In the genomic region with DNA sequence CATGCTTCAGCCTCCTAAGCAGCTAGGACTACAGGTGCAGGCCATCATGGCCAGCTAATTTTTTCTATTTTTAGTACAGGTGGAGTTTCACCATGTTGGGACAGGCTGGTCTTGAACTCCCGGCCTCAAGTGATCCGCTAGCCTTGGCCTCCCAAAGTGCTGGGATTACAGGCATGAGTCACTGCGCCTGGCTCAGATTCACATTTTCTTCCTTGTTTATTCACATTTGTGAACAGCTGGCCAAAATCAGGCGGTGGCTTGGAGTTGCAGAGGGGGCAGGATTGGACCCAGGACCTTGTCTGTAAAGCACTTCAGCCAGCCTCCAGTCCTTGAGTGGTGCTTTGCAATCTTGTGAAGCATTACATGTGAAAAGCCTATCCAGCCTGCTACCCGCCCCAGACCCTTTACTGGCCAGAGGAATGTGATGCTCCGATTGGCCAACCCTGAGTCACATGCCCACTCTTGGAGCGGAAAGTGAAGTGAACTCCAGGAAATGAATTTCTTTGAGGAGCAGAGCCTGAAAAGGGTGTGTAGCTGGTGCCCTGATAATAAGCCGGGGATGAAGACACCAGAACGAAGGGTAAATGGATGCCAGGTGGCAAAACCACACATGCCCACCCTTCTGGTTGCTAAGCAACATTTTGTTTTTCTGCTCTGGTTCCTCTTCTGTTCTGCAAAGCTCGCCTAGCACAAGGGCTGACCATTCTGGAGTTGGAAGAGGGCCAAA, we compare ENCODE assay signal across 8 cellular contexts.
DNase-seq lines count a peak whose midpoint lies in the region; ATAC-seq, FAIRE-seq and TF ChIP-seq lines count a peak whose summit lies in the region.

No MANE protein-coding gene starts in this region.

- H3K4me2 ChIP-seq in SK-N-SH (peak overlapping the region; percentile 36; the same call in 1 of the 2 replicates), osteoblast (ENCODE audit: insufficient read depth, low read length) (no peak overlapping the region)

- no peak for FAIRE-seq in GM12891 (lab: Jason Lieb, UNC)

- 41% methylated on average over 10 of the region's 10 CpGs for WGBS in SK-N-SH (ENCODE audit: low lambda C conversion rate)
- WGBS in gastroesophageal sphincter (ENCODE audit: low coverage in 1 of 2), 2 donors = 19 to 49% methylated on average over 7 of the region's 10 CpGs

- no peak for TF ChIP-seq CTCF in SK-N-SH (IDR thresholded peaks at IDR 0.05)
- TF ChIP-seq CTCF in gastroesophageal sphincter (IDR thresholded peaks at IDR 0.05) = no peak
- TF ChIP-seq CTCF in osteoblast (IDR thresholded peaks at IDR 0.05; ENCODE audit: extremely low read depth, low read depth, low read length) = no peak

- DNase-seq in GM12891 (ENCODE audit: insufficient read length, low spot score) (no peak), NCI-H1092 (lab: John Stamatoyannopoulos, UW) (peak; percentile 95), SK-N-SH (peak; percentile 67), osteoblast (ENCODE audit: insufficient read length, low spot score, missing footprints) (no peak)
- no peak for DNase-seq in central memory CD4-positive, alpha-beta T cell

- TF ChIP-seq POLR2A in GM12891 (IDR thresholded peaks at IDR 0.05; ENCODE audit: low read depth, low read length) = no peak
- no peak for TF ChIP-seq POLR2A in gastroesophageal sphincter (IDR thresholded peaks at IDR 0.05)

- POLR2A ChIA-PET in SK-N-SH (lab: Yijun Ruan, JAX) = no interaction called here

- H3K4me1 ChIP-seq in SK-N-SH (ENCODE audit: control insufficient read depth in 1 of 2, insufficient read depth in 2 of 2, low read depth in 1 of 2, low read length in 1 of 2) (peaks cover 35 to 46% of the 10 kb centered on the region in 2 experiments), gastroesophageal sphincter (peaks cover 0 to 27% (median 0%) of the 10 kb centered on the region in 3 donors), osteoblast (ENCODE audit: insufficient read depth, low read length) (peaks cover 17% of the 10 kb centered on the region)

- CTCF ChIA-PET in SK-N-SH (lab: Yijun Ruan, JAX) = interaction anchor here (1.0 to 5.0 kb wide), 4 partner anchors 11 to 193 kb away, joined by 3 to 28 read pairs (median 6); no protein-coding TSS in a partner anchor

- H3K9me3 ChIP-seq in SK-N-SH (no peaks in the 10 kb centered on the region), gastroesophageal sphincter (no peaks in the 10 kb centered on the region), osteoblast (ENCODE audit: low read depth, low read length) (no peaks in the 10 kb centered on the region)

- H3K27me3 ChIP-seq in SK-N-SH (ENCODE audit: insufficient read depth) (no peaks in the 10 kb centered on the region), gastroesophageal sphincter (no peaks in the 10 kb centered on the region), osteoblast (ENCODE audit: insufficient read depth, low read length) (no peaks in the 10 kb centered on the region)

- no peak; the same call in none of the 2 replicates for TF ChIP-seq RAD21 in SK-N-SH (IDR thresholded peaks at IDR 0.05; ENCODE audit: low read length)

- no peaks in the 10 kb centered on the region for H3K9me2 ChIP-seq in SK-N-SH

- TF ChIP-seq EP300 in SK-N-SH (IDR thresholded peaks at IDR 0.05; ENCODE audit: borderline replicate concordance in 1 of 2, low read depth in 1 of 2, low read length in 1 of 2) = peak in 1 of 2 experiments; percentile 64; a peak in 1 of 4 replicates
- no peak for TF ChIP-seq EP300 in gastroesophageal sphincter (IDR thresholded peaks at IDR 0.05)

- H3K36me3 ChIP-seq in SK-N-SH (replicated peaks in 1 of 2; ENCODE audit: control insufficient read depth in 1 of 2, insufficient read depth in 2 of 2, low read length in 1 of 2) (no peaks in the 10 kb centered on the region), gastroesophageal sphincter (no peaks in the 10 kb centered on the region), osteoblast (ENCODE audit: insufficient read depth, low read length) (no peaks in the 10 kb centered on the region)

- H2AFZ ChIP-seq in SK-N-SH (ENCODE audit: low read depth) = peak overlapping the region; percentile 39; the same call in 1 of the 2 replicates
- H2AFZ ChIP-seq in osteoblast (ENCODE audit: low read length) = peak overlapping the region; percentile 2

- peak; percentile 97 for ATAC-seq in gastroesophageal sphincter
- ATAC-seq in HG02981 (IDR thresholded peaks at IDR 0.05; ENCODE audit: unreplicated experiment) = no peak
- no peak for ATAC-seq in HG02763 (IDR thresholded peaks at IDR 0.05; ENCODE audit: unreplicated experiment)

- H3K27ac ChIP-seq in SK-N-SH (ENCODE audit: low read depth in 2 of 2, low read length in 1 of 2) = peak overlapping the region; percentile 68 to 70
- H3K27ac ChIP-seq in gastroesophageal sphincter = peak overlapping the region in 3 of 4 donors; percentile 65 to 75 (median 66)
- peak overlapping the region; percentile 19 for H3K27ac ChIP-seq in osteoblast (ENCODE audit: low read depth, low read length)

- peaks cover 35% of the 10 kb centered on the region for H3F3A ChIP-seq in SK-N-SH (replicated peaks; ENCODE audit: insufficient read depth)

- H4K20me1 ChIP-seq in SK-N-SH (ENCODE audit: insufficient read depth) (no peaks in the 10 kb centered on the region), osteoblast (ENCODE audit: insufficient read depth, low read length) (no peaks in the 10 kb centered on the region)

- H3K4me3 ChIP-seq in SK-N-SH (ENCODE audit: low read depth in 2 of 2, low read length in 1 of 2) (0 out of 4 replicates have a peak overlapping the region, but pooled peaks of 1 of the 2 experiments have one; percentile 16), gastroesophageal sphincter (no peak overlapping the region), osteoblast (ENCODE audit: insufficient read depth, low read length) (no peak overlapping the region)

- no peak overlapping the region; the same call in 1 of the 2 replicates for H3K9ac ChIP-seq in SK-N-SH

- H3K79me2 ChIP-seq in SK-N-SH (ENCODE audit: insufficient read depth) = no peaks in the 10 kb centered on the region
- H3K79me2 ChIP-seq in osteoblast (ENCODE audit: insufficient read depth, low read length) = no peaks in the 10 kb centered on the region

TF ChIP-seq in GM12891, 5 proteins besides CTCF, POLR2A, EP300 and RAD21:
- TF ChIP-seq SPI1 (IDR thresholded peaks at IDR 0.05; ENCODE audit: low read depth, low read length) (0 out of 2 replicates have a peak, but pooled peaks have one; percentile 13), PAX5 (IDR thresholded peaks at IDR 0.05; ENCODE audit: insufficient read depth, low read length, severe bottlenecking) (no peak)

TF ChIP-seq in SK-N-SH, 30 proteins besides CTCF, POLR2A, EP300 and RAD21:
- TF ChIP-seq NFIC (IDR thresholded peaks at IDR 0.05; ENCODE audit: borderline replicate concordance) (peak; percentile 65), GABPA (IDR thresholded peaks at IDR 0.05; ENCODE audit: low read depth) (peak; percentile 36; the same call in 1 of the 2 replicates), RFX5 (IDR thresholded peaks at IDR 0.05; ENCODE audit: low read length) (no peak), FOSL2 (IDR thresholded peaks at IDR 0.05; ENCODE audit: borderline replicate concordance, low read depth) (peak; percentile 76), GATA2 (CRISPR knock-in tag; IDR thresholded peaks at IDR 0.05) (0 out of 2 replicates have a peak, but pooled peaks have one; percentile 71), FOXM1 (IDR thresholded peaks at IDR 0.05; ENCODE audit: low read depth) (no peak), POLR2AphosphoS5 (IDR thresholded peaks at IDR 0.05; ENCODE audit: low read depth, low read length) (peak; percentile 53; the same call in 1 of the 2 replicates), SMC3 (IDR thresholded peaks at IDR 0.05; ENCODE audit: low read depth, low read length) (0 out of 2 replicates have a peak, but pooled peaks have one; percentile 8), TCF12 (IDR thresholded peaks at IDR 0.05) (peak; percentile 37; the same call in 1 of the 2 replicates), MXI1 (IDR thresholded peaks at IDR 0.05; ENCODE audit: low read depth, low read length) (peak; percentile 49), JUND (IDR thresholded peaks at IDR 0.05) (peak; percentile 61; the same call in 1 of the 2 replicates), YY1 (IDR thresholded peaks at IDR 0.05; ENCODE audit: low read depth) (no peak), SIN3A (IDR thresholded peaks at IDR 0.05; ENCODE audit: borderline replicate concordance, low read depth, low read length) (no peak)
- TF ChIP-seq, protein P1, sequence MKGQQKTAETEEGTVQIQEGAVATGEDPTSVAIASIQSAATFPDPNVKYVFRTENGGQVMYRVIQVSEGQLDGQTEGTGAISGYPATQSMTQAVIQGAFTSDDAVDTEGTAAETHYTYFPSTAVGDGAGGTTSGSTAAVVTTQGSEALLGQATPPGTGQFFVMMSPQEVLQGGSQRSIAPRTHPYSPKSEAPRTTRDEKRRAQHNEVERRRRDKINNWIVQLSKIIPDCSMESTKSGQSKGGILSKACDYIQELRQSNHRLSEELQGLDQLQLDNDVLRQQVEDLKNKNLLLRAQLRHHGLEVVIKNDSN (IDR thresholded peaks at IDR 0.05; ENCODE audit: borderline replicate concordance, low read depth) = peak; percentile 96

Comparison
In these comparisons a context has a peak if more than half of its experiments do, and no peak if none do; other contexts are left out.
1. DNase-seq: peak in NCI-H1092 (single experiment) and SK-N-SH (single experiment); none in GM12891 (single experiment), osteoblast (single experiment) and central memory CD4-positive, alpha-beta T cell (single experiment).
2. H3K27ac ChIP-seq: peak in every context shown above with its lines; median percentile 69 in SK-N-SH; 66 in gastroesophageal sphincter; 19 in osteoblast.